In the genomic region with DNA sequence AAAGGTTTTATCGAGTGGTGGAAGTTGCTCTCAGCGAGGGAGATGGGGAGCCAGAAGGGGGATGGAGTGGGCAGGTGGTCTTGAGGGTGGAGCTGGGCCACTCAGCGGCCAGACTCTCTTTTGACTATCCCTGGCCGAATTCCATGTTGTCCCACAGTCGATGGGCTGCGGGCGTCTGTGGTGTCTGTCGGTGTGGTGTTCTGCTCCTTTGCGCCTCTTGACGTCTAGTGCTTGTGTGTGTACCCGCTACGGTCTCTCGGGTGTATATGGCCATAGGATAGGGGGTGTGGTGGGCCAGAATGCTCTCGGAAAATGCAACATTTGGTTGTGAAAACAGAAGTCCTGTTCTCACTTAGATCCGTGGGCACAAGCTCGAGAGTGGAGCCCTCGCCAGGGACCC, we compare ENCODE assay signal across 37 cellular contexts. TPM values are rescaled to one million over a fixed set of nuclear protein-coding genes. Genes with fewer than 3 reads are reported as not detected.
"Had no signal": no experiment of that assay in that cellular context is flagged by ENCODE, and none has a peak within 500 bp of the region (broad histone marks: within the 10 kb centered on the region; RNA-seq: fewer than 3 reads in every experiment).

No MANE protein-coding gene starts in this region.

- H3K9me3 Mint-ChIP-seq: activated B cell treated with CpG ODN at 0.5 μM for 24 hours; activated CD4-positive, alpha-beta memory T cell treated with anti-CD3 and anti-CD28 coated beads for 36 hours; activated CD4-positive, alpha-beta T cell treated with anti-CD3 and anti-CD28 coated beads, Interleukin-2, amount 10 ng/mL, durations not matched to agents 24 days and 14 days; activated CD8-positive, alpha-beta T cell treated with anti-CD3 and anti-CD28 coated beads for 36 hours; activated naive CD4-positive, alpha-beta T cell treated with anti-CD3 and anti-CD28 coated beads for 36 hours; activated naive CD4-positive, alpha-beta T cell treated with anti-CD3 and anti-CD28 coated beads, Interleukin-2, amount 50 U/mL, for 72 hours; activated naive CD8-positive, alpha-beta T cell treated with anti-CD3 and anti-CD28 coated beads for 36 hours; activated T-cell treated with anti-CD3 and anti-CD28 coated beads, Interleukin-2, amount 50 U/mL, for 4 hours; activated T-cell treated with anti-CD3 and anti-CD28 coated beads, Interleukin-2, amount 50 U/mL, for 72 hours; activated T-helper 1 cell treated with anti-CD3 and anti-CD28 coated beads, Interleukin-12 subunit alpha, Interleukin-12 subunit beta, Interleukin-2, Interleukin-4 antibody, amounts not matched to agents 30 ng/mL and 10 ng/mL and 1 ng/mL, durations not matched to agents 14 hours and 24 hours and 36 hours; activated T-helper 17 cell treated with anti-CD3 and anti-CD28 coated beads, Interleukin-2, amount 50 U/mL, for 72 hours; brain; T-helper 1 cell treated with Interleukin-12 subunit alpha and Interleukin-12 subunit beta and Interleukin-4 antibody, amounts not matched to agents 30 μg/mL and 1 μg/mL, for 36 hours; T-helper 2 cell treated with Interferon-gamma antibody and Interleukin-4, amounts not matched to agents 5 μg/mL and 100 μg/mL, for 36 hours had no signal

- H3K9me3 ChIP-seq: adrenal gland had no signal

- H3K36me3 Mint-ChIP-seq: activated CD4-positive, alpha-beta memory T cell treated with anti-CD3 and anti-CD28 coated beads for 36 hours; activated naive CD4-positive, alpha-beta T cell treated with anti-CD3 and anti-CD28 coated beads, Interleukin-2, amount 50 U/mL, for 72 hours; activated naive CD8-positive, alpha-beta T cell treated with anti-CD3 and anti-CD28 coated beads for 36 hours; brain had no signal

- H3K27ac Mint-ChIP-seq: activated B cell treated with CpG ODN at 0.5 μM for 24 hours; activated CD4-positive, alpha-beta memory T cell treated with anti-CD3 and anti-CD28 coated beads for 36 hours; activated CD4-positive, alpha-beta T cell treated with anti-CD3 and anti-CD28 coated beads, Interleukin-2, amount 10 ng/mL, durations not matched to agents 24 days and 14 days; activated CD8-positive, alpha-beta T cell treated with anti-CD3 and anti-CD28 coated beads for 36 hours; activated naive CD4-positive, alpha-beta T cell treated with anti-CD3 and anti-CD28 coated beads for 36 hours; activated naive CD4-positive, alpha-beta T cell treated with anti-CD3 and anti-CD28 coated beads, Interleukin-2, amount 50 U/mL, for 72 hours; activated naive CD8-positive, alpha-beta T cell treated with anti-CD3 and anti-CD28 coated beads for 36 hours; activated T-cell treated with anti-CD3 and anti-CD28 coated beads, Interleukin-2, amount 50 U/mL, for 72 hours; activated T-helper 1 cell treated with anti-CD3 and anti-CD28 coated beads, Interleukin-12 subunit alpha, Interleukin-12 subunit beta, Interleukin-2, Interleukin-4 antibody, amounts not matched to agents 30 ng/mL and 10 ng/mL and 1 ng/mL, durations not matched to agents 14 hours and 24 hours and 36 hours; activated T-helper 17 cell treated with anti-CD3 and anti-CD28 coated beads, Interleukin-2, amount 50 U/mL, for 72 hours; brain; T-helper 1 cell treated with Interleukin-12 subunit alpha and Interleukin-12 subunit beta and Interleukin-4 antibody, amounts not matched to agents 30 μg/mL and 1 μg/mL, for 36 hours; T-helper 2 cell treated with Interferon-gamma antibody and Interleukin-4, amounts not matched to agents 5 μg/mL and 100 μg/mL, for 36 hours had no signal

- H3K4me3 ChIP-seq: adrenal gland, cardiac muscle cell had no signal

- H3K27me3 Mint-ChIP-seq: activated B cell treated with CpG ODN at 0.5 μM for 24 hours; activated CD4-positive, alpha-beta memory T cell treated with anti-CD3 and anti-CD28 coated beads for 36 hours; activated CD8-positive, alpha-beta T cell treated with anti-CD3 and anti-CD28 coated beads for 36 hours; activated naive CD8-positive, alpha-beta T cell treated with anti-CD3 and anti-CD28 coated beads for 36 hours; brain had no signal

- H3K4me1 ChIP-seq: adrenal gland had no signal

- H3K27ac ChIP-seq: adrenal gland, cardiac muscle cell, VCaP had no signal

- H3K4me3 Mint-ChIP-seq: activated B cell treated with CpG ODN at 0.5 μM for 24 hours; activated CD4-positive, alpha-beta memory T cell treated with anti-CD3 and anti-CD28 coated beads for 36 hours; activated CD4-positive, alpha-beta T cell treated with anti-CD3 and anti-CD28 coated beads, Interleukin-2, amount 10 ng/mL, durations not matched to agents 24 days and 14 days; activated CD8-positive, alpha-beta T cell treated with anti-CD3 and anti-CD28 coated beads for 36 hours; activated naive CD4-positive, alpha-beta T cell treated with anti-CD3 and anti-CD28 coated beads for 36 hours; activated naive CD8-positive, alpha-beta T cell treated with anti-CD3 and anti-CD28 coated beads for 36 hours; activated T-cell treated with anti-CD3 and anti-CD28 coated beads, Interleukin-2, amount 50 U/mL, for 4 hours; activated T-cell treated with anti-CD3 and anti-CD28 coated beads, Interleukin-2, amount 50 U/mL, for 72 hours; activated T-helper 1 cell treated with anti-CD3 and anti-CD28 coated beads, Interleukin-12 subunit alpha, Interleukin-12 subunit beta, Interleukin-2, Interleukin-4 antibody, amounts not matched to agents 30 ng/mL and 10 ng/mL and 1 ng/mL, durations not matched to agents 14 hours and 24 hours and 36 hours; activated T-helper 17 cell treated with anti-CD3 and anti-CD28 coated beads, Interleukin-2, amount 50 U/mL, for 72 hours; brain; T-helper 1 cell treated with Interleukin-12 subunit alpha and Interleukin-12 subunit beta and Interleukin-4 antibody, amounts not matched to agents 30 μg/mL and 1 μg/mL, for 36 hours; T-helper 2 cell treated with Interferon-gamma antibody and Interleukin-4, amounts not matched to agents 5 μg/mL and 100 μg/mL, for 36 hours had no signal

- ATAC-seq: activated CD8-positive, alpha-beta T cell treated with anti-CD3 and anti-CD28 coated beads for 36 hours; activated naive CD4-positive, alpha-beta T cell treated with anti-CD3 and anti-CD28 coated beads, Interleukin-2, amount 50 U/mL, for 72 hours; activated T-cell treated with anti-CD3 and anti-CD28 coated beads, Interleukin-2, amount 50 U/mL, for 4 hours; activated T-cell treated with anti-CD3 and anti-CD28 coated beads, Interleukin-2, amount 50 U/mL, for 72 hours; activated T-helper 17 cell treated with anti-CD3 and anti-CD28 coated beads, Interleukin-2, amount 50 U/mL, for 72 hours had no signal

- DNase-seq: activated B cell treated with CpG ODN at 0.5 μM for 24 hours; activated CD4-positive, alpha-beta memory T cell treated with anti-CD3 and anti-CD28 coated beads for 36 hours; activated CD4-positive, alpha-beta T cell treated with anti-CD3 and anti-CD28 coated beads for 4 hours; activated CD4-positive, alpha-beta T cell treated with anti-CD3 and anti-CD28 coated beads, Interleukin-2, amount 10 ng/mL, durations not matched to agents 24 days and 14 days; activated CD4-positive, alpha-beta T cell treated with anti-CD3 and anti-CD28 coated beads, Interleukin-2, amount 50 U/mL, for 1 hour; activated CD4-positive, alpha-beta T cell treated with anti-CD3 and anti-CD28 coated beads, Interleukin-2, amount 50 U/mL, for 4 hours; activated CD4-positive, CD25-positive, alpha-beta regulatory T cell treated with anti-CD3 and anti-CD28 coated beads, Interleukin-2, amount 50 U/mL, for 72 hours; activated CD8-positive, alpha-beta memory T cell treated with anti-CD3 and anti-CD28 coated beads, Interleukin-2, amount 50 U/mL, for 4 hours; activated CD8-positive, alpha-beta T cell treated with anti-CD3 and anti-CD28 coated beads for 36 hours; activated effector memory CD4-positive, alpha-beta T cell treated with anti-CD3 and anti-CD28 coated beads, Interleukin-2, amount 50 U/mL, for 16 hours; activated gamma-delta T cell treated with Interleukin-2 at 50 U/mL for 16 hours; activated naive CD4-positive, alpha-beta T cell; activated naive CD4-positive, alpha-beta T cell treated with anti-CD3 and anti-CD28 coated beads for 36 hours; activated naive CD4-positive, alpha-beta T cell treated with anti-CD3 and anti-CD28 coated beads, Interleukin-2, amount 50 U/mL, for 16 hours; activated naive CD8-positive, alpha-beta T cell treated with anti-CD3 and anti-CD28 coated beads for 36 hours; activated T-cell treated with anti-CD3 and anti-CD28 coated beads for 4 hours; activated T-cell treated with anti-CD3 and anti-CD28 coated beads, Interleukin-2, amount 50 U/mL, for 1 hour; activated T-cell treated with anti-CD3 and anti-CD28 coated beads, Interleukin-2, amount 50 U/mL, for 4 hours; activated T-cell treated with anti-CD3 and anti-CD28 coated beads, Interleukin-2, amount 50 U/mL, for 72 hours; adrenal gland; amniotic stem cell; aorta; central memory CD4-positive, alpha-beta T cell; SW 1271; T-helper 1 cell; T-helper 2 cell; T-helper 9 cell had no signal

- H3K4me1 Mint-ChIP-seq: activated B cell treated with CpG ODN at 0.5 μM for 24 hours; activated CD4-positive, alpha-beta T cell treated with anti-CD3 and anti-CD28 coated beads, Interleukin-2, amount 10 ng/mL, durations not matched to agents 24 days and 14 days; activated naive CD8-positive, alpha-beta T cell treated with anti-CD3 and anti-CD28 coated beads for 36 hours; activated T-helper 17 cell treated with anti-CD3 and anti-CD28 coated beads, Interleukin-2, amount 50 U/mL, for 72 hours; brain had no signal

- H3K36me3 ChIP-seq: adrenal gland, cardiac muscle cell had no signal

- H3K27me3 ChIP-seq: adrenal gland, cardiac muscle cell had no signal

RNA-seq across cellular contexts. Expression of a gene that starts 30.7 kb away (rescaled TPM):
- total RNA-seq: activated B cell treated with CpG ODN at 0.5 μM for 24 hours; activated CD4-positive, alpha-beta memory T cell treated with anti-CD3 and anti-CD28 coated beads for 36 hours; activated CD4-positive, alpha-beta T cell treated with anti-CD3 and anti-CD28 coated beads, Interleukin-2, amount 10 ng/mL, durations not matched to agents 24 days and 14 days; activated CD8-positive, alpha-beta memory T cell treated with anti-CD3 and anti-CD28 coated beads for 36 hours; activated CD8-positive, alpha-beta T cell treated with anti-CD3 and anti-CD28 coated beads for 36 hours; activated naive CD4-positive, alpha-beta T cell treated with anti-CD3 and anti-CD28 coated beads for 36 hours; activated naive CD4-positive, alpha-beta T cell treated with anti-CD3 and anti-CD28 coated beads, Interleukin-2, amount 50 U/mL, for 72 hours; activated naive CD8-positive, alpha-beta T cell treated with anti-CD3 and anti-CD28 coated beads for 36 hours; activated T-cell treated with anti-CD3 and anti-CD28 coated beads, Interleukin-2, amount 50 U/mL, for 72 hours; activated T-helper 1 cell treated with anti-CD3 and anti-CD28 coated beads, Interleukin-12 subunit alpha, Interleukin-12 subunit beta, Interleukin-2, Interleukin-4 antibody, amounts not matched to agents 30 ng/mL and 10 ng/mL and 1 ng/mL, durations not matched to agents 14 hours and 24 hours and 36 hours; activated T-helper 17 cell treated with anti-CD3 and anti-CD28 coated beads, Interleukin-2, amount 50 U/mL, for 72 hours; bronchial epithelial cell; cardiac muscle cell had no signal
- polyA plus RNA-seq: aorta, cardiac muscle cell had no signal
